8 cellular contexts compared by ENCODE assay signal in the genomic region with DNA sequence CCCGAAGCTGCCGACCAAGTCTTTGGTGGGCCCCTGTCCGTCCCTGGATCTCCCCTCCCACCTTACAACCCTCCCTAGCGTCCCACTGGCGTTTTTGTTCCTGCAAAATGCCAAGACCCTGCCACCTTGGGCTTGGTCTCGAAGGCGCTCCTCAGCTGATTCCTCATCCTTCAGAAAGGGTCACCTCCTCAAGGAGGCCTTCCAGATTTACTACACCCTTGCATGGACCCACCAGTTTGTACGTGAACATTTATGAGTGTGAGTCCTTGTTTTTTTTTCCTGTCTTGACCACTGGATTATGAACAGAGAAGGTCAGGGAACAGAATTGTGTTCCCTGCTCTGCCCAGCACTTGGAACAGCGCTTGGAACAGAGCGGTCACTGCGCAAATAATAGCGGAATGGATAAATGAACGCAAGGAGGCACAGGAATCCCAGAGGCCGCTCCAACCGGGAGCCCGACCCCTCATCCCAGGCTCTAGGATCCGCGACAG. TPM values are rescaled to one million over a fixed set of nuclear protein-coding genes. Genes with fewer than 3 reads are reported as not detected.
A peak's percentile ranks its signal among the peaks of the same experiment; 100 is the strongest.
DNase-seq lines count a peak whose midpoint lies in the region; ATAC-seq and TF ChIP-seq lines count a peak whose summit lies in the region.

No MANE protein-coding gene starts in this region.

- no peaks in the 10 kb centered on the region for H4K20me1 ChIP-seq in MM.1S (ENCODE audit: insufficient read depth, low read length)
- peaks cover 37% of the 10 kb centered on the region for H4K20me1 ChIP-seq in neural progenitor cell (ENCODE audit: low read depth)

- ATAC-seq in GM19455 (IDR thresholded peaks at IDR 0.05; ENCODE audit: unreplicated experiment) = no peak

- H3K9ac ChIP-seq in MM.1S (ENCODE audit: low read length) = no peak overlapping the region
- no peak overlapping the region for H3K9ac ChIP-seq in neural progenitor cell

- H3F3A ChIP-seq in MM.1S (ENCODE audit: insufficient read depth, low read length) = peaks cover 27% of the 10 kb centered on the region
- H3F3A ChIP-seq in neural progenitor cell (ENCODE audit: low read depth) = peaks cover 26% of the 10 kb centered on the region

- H2AFZ ChIP-seq in MM.1S (ENCODE audit: low read length) (peak overlapping the region; percentile 62; the same call in 1 of the 2 replicates), neural progenitor cell (replicated peaks) (peak overlapping the region; percentile 90)

- peaks cover 24% of the 10 kb centered on the region for H3K27me3 Mint-ChIP-seq in neural progenitor cell (ENCODE audit: insufficient read depth, low read depth)

- intact Hi-C loops in dorsolateral prefrontal cortex (cut with DNase I) = no loop called here

- no peak overlapping the region for H3K27ac ChIP-seq in MM.1S (ENCODE audit: low read length)
- H3K27ac ChIP-seq in dorsolateral prefrontal cortex = peak overlapping the region in 57 of 59 donors; percentile 11 to 95 (median 88)
- no peak overlapping the region for H3K27ac ChIP-seq in neural progenitor cell

- H3K4me1 Mint-ChIP-seq in neural progenitor cell = peaks cover 27% of the 10 kb centered on the region

- CTCF ChIA-PET in BJ (lab: Yijun Ruan, JAX) = interaction anchor here (0.6 to 1.1 kb wide), 7 partner anchors 10 to 620 kb away, joined by 3 to 4 read pairs (median 3); a partner anchor contains a TSS

- DNase-seq in BJ (ENCODE audit: low read depth) (no peak), MM.1S (no peak), dorsolateral prefrontal cortex (no peak), neural progenitor cell (ENCODE audit: low spot score) (no peak), NCI-H2107 (lab: John Stamatoyannopoulos, UW) (no peak), NCI-H524 (lab: John Stamatoyannopoulos, UW) (no peak), globus pallidus (ENCODE audit: low spot score) (no peak)

- H3K27me3 ChIP-seq in BJ (ENCODE audit: control insufficient read depth, insufficient read depth, low read length) (peaks cover 12% of the 10 kb centered on the region), MM.1S (replicated peaks; ENCODE audit: insufficient read depth, low read length) (peaks cover 39% of the 10 kb centered on the region), dorsolateral prefrontal cortex (peaks cover 0 to 7% (median 0%) of the 10 kb centered on the region in 45 donors), neural progenitor cell (peaks cover 56% of the 10 kb centered on the region)

- H3K4me3 Mint-ChIP-seq in neural progenitor cell = peak overlapping the region; percentile 82

- peaks cover 18% of the 10 kb centered on the region for H3K36me3 ChIP-seq in BJ (ENCODE audit: control insufficient read depth, insufficient read depth, low read length)
- 0 out of 2 replicates have a peak, but pooled peaks cover 4% of the 10 kb centered on the region for H3K36me3 ChIP-seq in MM.1S (replicated peaks; ENCODE audit: insufficient read depth, low read length)
- no peaks in the 10 kb centered on the region for H3K36me3 ChIP-seq in neural progenitor cell

- no peaks in the 10 kb centered on the region for H3K9me2 ChIP-seq in MM.1S (replicated peaks; ENCODE audit: insufficient read depth, low read length)

- H3K36me3 Mint-ChIP-seq in neural progenitor cell = peaks cover 8% of the 10 kb centered on the region

- peaks cover 16% of the 10 kb centered on the region for H3K79me2 ChIP-seq in MM.1S (ENCODE audit: low read length)
- peaks cover 14% of the 10 kb centered on the region for H3K79me2 ChIP-seq in neural progenitor cell (ENCODE audit: low read depth)

- TF ChIP-seq CTCF in BJ (IDR thresholded peaks at IDR 0.05; ENCODE audit: insufficient read depth, low read depth, low read length) (peak; percentile 37), MM.1S (IDR thresholded peaks at IDR 0.05; ENCODE audit: low read length) (no peak), dorsolateral prefrontal cortex (IDR thresholded peaks at IDR 0.05 in 54 of 56, conservative IDR thresholded peaks at IDR 0.05 in 2 of 56; ENCODE audit: low read depth in 1 of 56, partially characterized antibody in 56 of 56) (no peak), neural progenitor cell (IDR thresholded peaks at IDR 0.05) (no peak)

- POLR2A ChIA-PET in BJ (lab: Charles Lee) = no interaction called here

- H3K4me2 ChIP-seq in MM.1S (ENCODE audit: low read depth, low read length) (peak overlapping the region; percentile 97), neural progenitor cell (peak overlapping the region; percentile 93)

- H3K4me1 ChIP-seq in MM.1S (ENCODE audit: low read length) (peaks cover 16% of the 10 kb centered on the region), neural progenitor cell (peaks cover 37% of the 10 kb centered on the region)

- H3K4me3 ChIP-seq in BJ (ENCODE audit: low read depth, low read length) (peak overlapping the region; percentile 65), MM.1S (ENCODE audit: low read length) (peak overlapping the region; percentile 57), dorsolateral prefrontal cortex (peak overlapping the region; percentile 63 to 93 (median 83)), neural progenitor cell (peak overlapping the region; percentile 95)

- H3K27ac Mint-ChIP-seq in neural progenitor cell = peak overlapping the region; percentile 10

- H3K9me3 Mint-ChIP-seq in neural progenitor cell = no peaks in the 10 kb centered on the region

- H3K9me3 ChIP-seq in MM.1S (replicated peaks; ENCODE audit: insufficient read depth, low read length) (no peaks in the 10 kb centered on the region), neural progenitor cell (ENCODE audit: low read depth) (no peaks in the 10 kb centered on the region)

RNA-seq across cellular contexts. Expression of a gene that starts 0.9 kb away (rescaled TPM):
- polyA plus RNA-seq in BJ (2011; rRNA removed) = 14.6 and 19.8 TPM in 2 replicates
- 5.4 and 14.3 TPM in 2 replicates for polyA minus RNA-seq in BJ (2011; rRNA and poly(A)+ RNA removed)
- total RNA-seq in dorsolateral prefrontal cortex (10 to 100 TPM; 14.2 to 39.2 (median 21.8) TPM), neural progenitor cell (ENCODE audit: low replicate concordance) (35.1 and 35.5 TPM in 2 replicates)

RNA-seq across cellular contexts. Expression of a gene that starts 1.8 kb away (rescaled TPM):
- 0.17 TPM in 1 of 2 replicates, not detected in the other for polyA plus RNA-seq in BJ (2011; rRNA removed)
- not detected in 2 replicates for polyA minus RNA-seq in BJ (2011; rRNA and poly(A)+ RNA removed)
- total RNA-seq in dorsolateral prefrontal cortex (1 to 10 TPM in 99 of 120 experiments, under 1 TPM in 18, not detected in 3; 0.52 to 4.8 (median 1.7) TPM), neural progenitor cell (ENCODE audit: low replicate concordance) (not detected in 2 replicates)

RNA-seq across cellular contexts. Expression of a gene that starts 6.7 kb away (rescaled TPM):
- 2.5 and 3.3 TPM in 2 replicates for polyA plus RNA-seq in BJ (2011; rRNA removed)
- polyA minus RNA-seq in BJ (2011; rRNA and poly(A)+ RNA removed) = 2.7 and 4.2 TPM in 2 replicates
- total RNA-seq in dorsolateral prefrontal cortex = 100 to 1,000 TPM in 115 of 120 experiments, 10 to 100 TPM in 5; 51.9 to 210 (median 145) TPM
- 4.4 and 8.7 TPM in 2 replicates for total RNA-seq in neural progenitor cell (ENCODE audit: low replicate concordance)

RNA-seq across cellular contexts. Expression of a gene that starts 11.2 kb away (rescaled TPM):
- 16.5 and 33.1 TPM in 2 replicates for polyA plus RNA-seq in BJ (2011; rRNA removed)
- 24.8 and 37.7 TPM in 2 replicates for polyA minus RNA-seq in BJ (2011; rRNA and poly(A)+ RNA removed)
- total RNA-seq in dorsolateral prefrontal cortex (10 to 100 TPM; 13.8 to 38.7 (median 23.1) TPM), neural progenitor cell (ENCODE audit: low replicate concordance) (30.7 and 47.6 TPM in 2 replicates)

RNA-seq across cellular contexts. Expression of a gene that starts 16.4 kb away (rescaled TPM):
- polyA plus RNA-seq in BJ (2011; rRNA removed) = not detected in 2 replicates
- polyA minus RNA-seq in BJ (2011; rRNA and poly(A)+ RNA removed) = not detected in 2 replicates
- total RNA-seq in dorsolateral prefrontal cortex (under 1 TPM in 1 of 120 experiments, not detected in 119; 0.71 TPM), neural progenitor cell (ENCODE audit: low replicate concordance) (not detected in 2 replicates)

Comparison
In these comparisons a context has a peak if more than half of its experiments do, and no peak if none do; other contexts are left out.
1. H3K27ac ChIP-seq: peak in dorsolateral prefrontal cortex (57 of 59); none in MM.1S (single experiment) and neural progenitor cell (single experiment).
2. Peak in every context shown above with its lines, with median percentiles within 50 percentile points of each other: H3K4me3 ChIP-seq.